13 cellular contexts compared by ENCODE assay signal in the genomic region with DNA sequence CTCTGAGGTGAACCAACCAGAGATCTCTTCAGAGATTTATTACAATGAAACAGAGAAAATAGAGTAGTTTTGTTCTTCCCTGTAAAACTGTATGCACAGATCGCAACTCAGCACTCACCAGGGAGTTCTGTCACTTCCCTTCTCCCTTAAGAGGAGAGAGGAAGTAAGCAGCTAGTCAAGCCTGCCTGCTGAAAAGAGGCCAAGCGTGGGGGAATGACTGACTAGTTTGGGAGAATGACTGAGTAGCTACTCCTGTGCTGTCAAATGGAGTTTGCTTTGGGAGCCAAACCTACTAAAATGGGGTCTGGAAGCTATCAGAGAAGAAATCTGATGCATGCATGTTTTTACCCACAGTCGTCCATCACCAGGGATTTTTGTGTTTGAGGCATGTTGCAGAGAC. TPM values are rescaled to one million over a fixed set of nuclear protein-coding genes. Genes with fewer than 3 reads are reported as not detected.
DNase-seq lines count a peak whose midpoint lies in the region; ATAC-seq and TF ChIP-seq lines count a peak whose summit lies in the region.
"Had no signal": no experiment of that assay in that cellular context is flagged by ENCODE, and none has a peak within 500 bp of the region (broad histone marks: within the 10 kb centered on the region; RNA-seq: fewer than 3 reads in every experiment).

No MANE protein-coding gene starts in this region.

- H3K27ac ChIP-seq in DOHH2 (ENCODE audit: low read depth, low read length): no peak overlapping the region
- no peak overlapping the region for H3K27ac ChIP-seq in lower lobe of right lung
- H3K27ac ChIP-seq: KMS-11 had no signal

- TF ChIP-seq CTCF in DOHH2 (IDR thresholded peaks at IDR 0.05; ENCODE audit: low read depth, low read length, poor library complexity, severe bottlenecking) (no peak), cardiac fibroblast (IDR thresholded peaks at IDR 0.05; ENCODE audit: low read depth, low read length) (no peak), nephron (IDR thresholded peaks at IDR 0.05; ENCODE audit: unreplicated experiment in 3 of 3) (no peak), lower lobe of right lung (IDR thresholded peaks at IDR 0.05) (no peak)

- peaks cover 6% of the 10 kb centered on the region for H3K27me3 Mint-ChIP-seq in nephron (ENCODE audit: low read depth)

- peak; percentile 50 for ATAC-seq in HG03066 (IDR thresholded peaks at IDR 0.05; ENCODE audit: low read depth, unreplicated experiment)
- no peak for ATAC-seq in lower lobe of right lung
- ATAC-seq in esophagus mucosa: no peak
- ATAC-seq: SK-N-SH treated with all-trans-retinoic acid at 6 μM for 48 hours; stimulated activated effector memory CD8-positive, alpha-beta T cell treated with anti-CD3 and anti-CD28 coated beads, Interleukin-12 subunit alpha, Interleukin-12 subunit beta, amount 100 ng/mL, for 72 hours had no signal

- peak overlapping the region; percentile 88 to 96 (median 94) for H3K27ac Mint-ChIP-seq in nephron
- H3K27ac Mint-ChIP-seq: activated naive CD4-positive, alpha-beta T cell treated with anti-CD3 and anti-CD28 coated beads, Interleukin-2, amount 50 U/mL, for 24 hours; stimulated activated effector memory CD8-positive, alpha-beta T cell treated with anti-CD3 and anti-CD28 coated beads, Interleukin-12 subunit alpha, Interleukin-12 subunit beta, amount 100 ng/mL, for 72 hours had no signal

- H3K9me3 ChIP-seq in DOHH2 (ENCODE audit: control insufficient read depth, insufficient read depth, low read length) (no peaks in the 10 kb centered on the region), lower lobe of right lung (no peaks in the 10 kb centered on the region)

- H3K4me3 Mint-ChIP-seq in nephron: peak overlapping the region; percentile 17 to 64 (median 49)
- H3K4me3 Mint-ChIP-seq: activated naive CD4-positive, alpha-beta T cell treated with anti-CD3 and anti-CD28 coated beads, Interleukin-2, amount 50 U/mL, for 24 hours; stimulated activated effector memory CD8-positive, alpha-beta T cell treated with anti-CD3 and anti-CD28 coated beads, Interleukin-12 subunit alpha, Interleukin-12 subunit beta, amount 100 ng/mL, for 72 hours had no signal

- H3K4me2 ChIP-seq in DOHH2 (ENCODE audit: low read length): 0 out of 2 replicates have a peak overlapping the region, but pooled peaks have one; percentile 26
- H3K4me2 ChIP-seq: KMS-11 had no signal

- peaks cover 18% of the 10 kb centered on the region for H3K4me1 Mint-ChIP-seq in nephron
- H3K4me1 Mint-ChIP-seq: activated naive CD4-positive, alpha-beta T cell treated with anti-CD3 and anti-CD28 coated beads, Interleukin-2, amount 50 U/mL, for 24 hours had no signal

- H3K4me3 ChIP-seq in DOHH2 (ENCODE audit: low read length) (no peak overlapping the region), cardiac fibroblast (replicated peaks in 1 of 2; ENCODE audit: low read depth in 2 of 2, low read length in 2 of 2) (no peak overlapping the region), lower lobe of right lung (no peak overlapping the region)

- no peaks in the 10 kb centered on the region for H3K79me2 ChIP-seq in DOHH2 (ENCODE audit: control insufficient read depth, low read length)

- H3K27me3 ChIP-seq in DOHH2 (ENCODE audit: control insufficient read depth, low read length) (no peaks in the 10 kb centered on the region), lower lobe of right lung (ENCODE audit: low read depth) (no peaks in the 10 kb centered on the region)

- H4K20me1 ChIP-seq in DOHH2 (ENCODE audit: control insufficient read depth, insufficient read depth, low read depth, low read length): no peaks in the 10 kb centered on the region

- H3K9me2 ChIP-seq in DOHH2 (replicated peaks; ENCODE audit: control insufficient read depth, low read length): no peaks in the 10 kb centered on the region

- no peaks in the 10 kb centered on the region for H3K36me3 Mint-ChIP-seq in nephron (ENCODE audit: low read depth)
- H3K36me3 Mint-ChIP-seq: activated naive CD4-positive, alpha-beta T cell treated with anti-CD3 and anti-CD28 coated beads, Interleukin-2, amount 50 U/mL, for 24 hours; stimulated activated effector memory CD8-positive, alpha-beta T cell treated with anti-CD3 and anti-CD28 coated beads, Interleukin-12 subunit alpha, Interleukin-12 subunit beta, amount 100 ng/mL, for 72 hours had no signal

- H3K9me3 Mint-ChIP-seq in nephron: no peaks in the 10 kb centered on the region
- H3K9me3 Mint-ChIP-seq: activated naive CD4-positive, alpha-beta T cell treated with anti-CD3 and anti-CD28 coated beads, Interleukin-2, amount 50 U/mL, for 24 hours; stimulated activated effector memory CD8-positive, alpha-beta T cell treated with anti-CD3 and anti-CD28 coated beads, Interleukin-12 subunit alpha, Interleukin-12 subunit beta, amount 100 ng/mL, for 72 hours had no signal

- DNase-seq in cardiac fibroblast (ENCODE audit: low read depth in 2 of 2): peak; percentile 1 to 16
- DNase-seq in lower lobe of right lung: no peak
- DNase-seq in middle frontal gyrus (ENCODE audit: extremely low spot score, low spot score): no peak
- no peak for DNase-seq in GM19238 (ENCODE audit: insufficient read length, low spot score)
- DNase-seq: NCI-H510A treated with DMSO at 0.1 percent for 48 hours had no signal

- no peaks in the 10 kb centered on the region for H3K4me1 ChIP-seq in DOHH2 (ENCODE audit: control insufficient read depth, low read length)
- no peaks in the 10 kb centered on the region for H3K4me1 ChIP-seq in lower lobe of right lung

- H3K36me3 ChIP-seq in DOHH2 (ENCODE audit: control insufficient read depth, low read length) (no peaks in the 10 kb centered on the region), lower lobe of right lung (no peaks in the 10 kb centered on the region)

- intact Hi-C loops in lower lobe of right lung (cut with DNase I): no loop called here

- no peaks in the 10 kb centered on the region for H3F3A ChIP-seq in DOHH2 (ENCODE audit: control insufficient read depth, insufficient read depth)

RNA-seq across cellular contexts. Expression of a gene that starts 54.5 kb away (rescaled TPM):
- 0.59 TPM for total RNA-seq in lower lobe of right lung
- 0.20 TPM for total RNA-seq in esophagus mucosa

Comparison
In these comparisons a context has a peak if more than half of its experiments do, and no peak if none do; other contexts are left out.
1. DNase-seq: peak in cardiac fibroblast (2 of 2); none in lower lobe of right lung (single experiment), middle frontal gyrus (single experiment) and GM19238 (single experiment).